Comparison of ENCODE assay signal across 8 cellular contexts in genomic region chr19:45692187-45693111, GRCh38.
DNase-seq lines count a peak whose midpoint lies in the region; ATAC-seq lines count a peak whose summit lies in the region.

Gene QPCTL (plus strand): TSS chr19:45692666. CDS start chr19:45692704, 38 bp downstream.

- peaks cover 50% of the 10 kb centered on the region for H3K36me3 ChIP-seq in BLaER1

- H4K20me1 ChIP-seq in BLaER1, result peaks cover 39% of the 10 kb centered on the region

- no peaks in the 10 kb centered on the region for H3K27me3 ChIP-seq in BLaER1

- DNase-seq in NCI-H69 (lab: John Stamatoyannopoulos, UW) (peak; percentile 100), dedifferentiated amniotic fluid mesenchymal stem cell (ENCODE audit: extremely low spot score) (peak; percentile 99), left kidney (ENCODE audit: low read depth, low spot score) (peak; percentile 99)
- peak; percentile 94 for DNase-seq in activated CD4-positive, alpha-beta T cell treated with anti-CD3 and anti-CD28 coated beads, Interleukin-2, amount 50 U/mL, for 1 hour
- DNase-seq in stimulated activated CD4-positive, alpha-beta T cell treated with anti-CD3 and anti-CD28 coated beads, Interleukin-2, amount 100 ng/mL, for 24 hours, result peak; percentile 96 to 97

- H3K27ac ChIP-seq in BLaER1, result peak within 1 kb of the TSS; percentile 87

- peaks cover 22% of the 10 kb centered on the region for H3K4me1 ChIP-seq in BLaER1

- peak within 1 kb of the TSS; percentile 89 for H3K4me3 ChIP-seq in BLaER1

- peak within 1 kb of the TSS; percentile 92 for H3K4me2 ChIP-seq in BLaER1

- ATAC-seq in GM19328 (IDR thresholded peaks at IDR 0.05; ENCODE audit: unreplicated experiment), result peak; percentile 82
- ATAC-seq in HG03520 (IDR thresholded peaks at IDR 0.05; ENCODE audit: unreplicated experiment), result peak; percentile 80

- H3K9ac ChIP-seq in BLaER1, result peak within 1 kb of the TSS; percentile 94

- no peaks in the 10 kb centered on the region for H3K9me3 ChIP-seq in BLaER1

Comparison
In these comparisons a context has a peak if more than half of its experiments do, and no peak if none do; other contexts are left out.
1. Peak in every context shown above with its lines: DNase-seq, ATAC-seq, H3K4me3 ChIP-seq and H3K27ac ChIP-seq.